Comparison of ENCODE assay signal across 11 cellular contexts in the genomic region with DNA sequence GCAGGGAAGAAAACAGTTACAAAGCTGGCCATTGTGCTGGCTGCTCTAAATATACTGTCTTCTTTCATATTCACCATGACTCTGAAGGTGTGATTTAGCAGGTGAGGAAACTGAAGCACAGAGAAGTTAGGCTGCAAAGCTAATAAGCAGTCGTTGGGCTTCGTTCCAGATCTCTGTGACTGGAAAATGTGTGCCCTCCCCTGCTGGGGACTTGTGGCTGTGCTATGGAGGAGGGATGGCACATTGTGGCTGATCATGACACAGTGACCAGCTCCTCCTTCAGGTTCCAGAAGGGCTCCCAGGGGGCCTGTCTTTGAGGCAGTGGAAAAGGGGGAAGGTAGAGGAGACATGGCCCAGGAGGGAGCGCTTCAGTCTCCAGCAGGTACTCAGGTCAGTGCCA. TPM values are rescaled to one million over a fixed set of nuclear protein-coding genes. Genes with fewer than 3 reads are reported as not detected.
DNase-seq lines count a peak whose midpoint lies in the region; ATAC-seq and TF ChIP-seq lines count a peak whose summit lies in the region.
"Had no signal": no experiment of that assay in that cellular context is flagged by ENCODE, and none has a peak within 500 bp of the region (broad histone marks: within the 10 kb centered on the region; RNA-seq: fewer than 3 reads in every experiment).

No MANE protein-coding gene starts in this region.

- POLR2A ChIA-PET in WTC11 (lab: Charles Lee), result no interaction called here

- H3K9me3 Mint-ChIP-seq in T-helper 2 cell treated with Interferon-gamma antibody and Interleukin-4, amounts not matched to agents 5 μg/mL and 100 μg/mL, for 36 hours, result no peaks in the 10 kb centered on the region
- no peaks in the 10 kb centered on the region for H3K9me3 Mint-ChIP-seq in WTC11
- H3K9me3 Mint-ChIP-seq in osteocyte (ENCODE audit: unreplicated experiment), result no peaks in the 10 kb centered on the region

- in situ Hi-C loops in ACHN (cut with HindIII; ENCODE audit: low pct_ligation_motif_present, low pct_unique_long_range_greater_than_20kb, low sequenced_read_pairs), result no loop called here

- H3K27ac Mint-ChIP-seq in T-helper 2 cell treated with Interferon-gamma antibody and Interleukin-4, amounts not matched to agents 5 μg/mL and 100 μg/mL, for 36 hours, result peak overlapping the region; percentile 89
- peak overlapping the region; percentile 43; the same call in 1 of the 2 replicates for H3K27ac Mint-ChIP-seq in WTC11
- H3K27ac Mint-ChIP-seq in osteocyte (ENCODE audit: unreplicated experiment), result peak overlapping the region; percentile 34

- no peak for TF ChIP-seq CTCF in WTC11 (IDR thresholded peaks at IDR 0.05)
- no peak for TF ChIP-seq CTCF in osteocyte (IDR thresholded peaks at IDR 0.05)

- CTCF ChIA-PET in WTC11 (lab: Charles Lee), result interaction anchor here (0.6 to 3.1 kb wide), 9 partner anchors 18 to 178 kb away, joined by 3 to 16 read pairs (median 5); partner anchors contain the start of genes HTD2 and RPP14

- H3K27me3 Mint-ChIP-seq in T-helper 2 cell treated with Interferon-gamma antibody and Interleukin-4, amounts not matched to agents 5 μg/mL and 100 μg/mL, for 36 hours (ENCODE audit: low read depth), result no peaks in the 10 kb centered on the region
- H3K27me3 Mint-ChIP-seq in WTC11 (ENCODE audit: low read depth), result no peaks in the 10 kb centered on the region
- H3K27me3 Mint-ChIP-seq in osteocyte (ENCODE audit: unreplicated experiment), result no peaks in the 10 kb centered on the region

- H3K4me1 Mint-ChIP-seq in T-helper 2 cell treated with Interferon-gamma antibody and Interleukin-4, amounts not matched to agents 5 μg/mL and 100 μg/mL, for 36 hours (ENCODE audit: low read depth), result peaks cover 71% of the 10 kb centered on the region
- H3K4me1 Mint-ChIP-seq in WTC11, result peaks cover 14% of the 10 kb centered on the region
- peaks cover 13% of the 10 kb centered on the region for H3K4me1 Mint-ChIP-seq in osteocyte (ENCODE audit: unreplicated experiment)

- H3K36me3 Mint-ChIP-seq in T-helper 2 cell treated with Interferon-gamma antibody and Interleukin-4, amounts not matched to agents 5 μg/mL and 100 μg/mL, for 36 hours (ENCODE audit: low read depth), result peaks cover 36% of the 10 kb centered on the region
- H3K36me3 Mint-ChIP-seq in WTC11 (no peaks in the 10 kb centered on the region; the same call in 1 of the 2 replicates), osteocyte (ENCODE audit: unreplicated experiment) (peaks cover 2% of the 10 kb centered on the region)

- DNase-seq in T-helper 2 cell treated with Interferon-gamma antibody and Interleukin-4, amounts not matched to agents 5 μg/mL and 100 μg/mL, for 36 hours (ENCODE audit: low spot score), result no peak
- DNase-seq in T-helper 2 cell (no peak), HT-29 (ENCODE audit: low spot score) (peak; percentile 1), WTC11 (ENCODE audit: low spot score) (peak; percentile 15), osteocyte (ENCODE audit: extremely low spot score, unreplicated experiment) (no peak), ACHN (no peak), foreskin melanocyte (no peak)
- DNase-seq in effector CD4-positive, alpha-beta T cell, result no peak
- DNase-seq: activated naive CD4-positive, alpha-beta T cell; NCI-H524 treated with DMSO at 0.1 percent for 48 hours; stimulated activated CD4-positive, alpha-beta T cell treated with anti-CD3 and anti-CD28 coated beads, Interleukin-12 subunit alpha, Interleukin-12 subunit beta, amount 100 ng/mL, for 4 hours had no signal

- ATAC-seq in WTC11, result peak; percentile 83

- peak overlapping the region; percentile 88 for H3K4me3 Mint-ChIP-seq in T-helper 2 cell treated with Interferon-gamma antibody and Interleukin-4, amounts not matched to agents 5 μg/mL and 100 μg/mL, for 36 hours
- H3K4me3 Mint-ChIP-seq in WTC11 (no peak overlapping the region), osteocyte (ENCODE audit: unreplicated experiment) (no peak overlapping the region)

TF ChIP-seq in WTC11, 78 proteins besides CTCF, POLR2A, EP300 and RAD21:
- TF ChIP-seq MYBL2 (CRISPR knock-in tag; IDR thresholded peaks at IDR 0.05), result no peak
- TF ChIP-seq TEAD4 (CRISPR knock-in tag; IDR thresholded peaks at IDR 0.05), result no peak

RNA-seq across cellular contexts. Expression of gene PXK, which starts 19.2 kb away (rescaled TPM):
- total RNA-seq in HT-29 (2014; rRNA removed; shearing (Covaris generic)), result 0.23 and 0.89 TPM in 2 replicates
- total RNA-seq in WTC11 (2021), result 6.6 to 9.4 TPM (median 6.9 TPM) in 3 replicates
- 37.0 and 39.1 TPM in 2 replicates for total RNA-seq in osteocyte

RNA-seq across cellular contexts. Expression of gene HTD2, which starts 45.6 kb away (rescaled TPM):
- 0.34 and 1.3 TPM in 2 replicates for total RNA-seq in HT-29 (2014; rRNA removed; shearing (Covaris generic))
- total RNA-seq in WTC11 (2021), result 9.9 to 14.5 TPM (median 11.4 TPM) in 3 replicates
- total RNA-seq in osteocyte, result 3.2 and 7.7 TPM in 2 replicates

RNA-seq across cellular contexts. Expression of gene RPP14, which starts 45.9 kb away (rescaled TPM):
- total RNA-seq in HT-29 (2014; rRNA removed; shearing (Covaris generic)), result 6.5 and 8.1 TPM in 2 replicates
- 16.7 to 17.9 TPM (median 17.0 TPM) in 3 replicates for total RNA-seq in WTC11 (2021)
- 14.2 and 17.9 TPM in 2 replicates for total RNA-seq in osteocyte

Comparison
In these comparisons a context has a peak if more than half of its experiments do, and no peak if none do; other contexts are left out.
1. DNase-seq: peak in HT-29 (single experiment) and WTC11 (single experiment); none in T-helper 2 cell treated with Interferon-gamma antibody and Interleukin-4, amounts not matched to agents 5 μg/mL and 100 μg/mL, for 36 hours (single experiment), T-helper 2 cell (0 of 5), osteocyte (single experiment), ACHN (single experiment), effector CD4-positive, alpha-beta T cell (single experiment) and foreskin melanocyte (single experiment).
2. H3K27ac Mint-ChIP-seq: peak in every context shown above with its lines; median percentile 89 in T-helper 2 cell treated with Interferon-gamma antibody and Interleukin-4, amounts not matched to agents 5 μg/mL and 100 μg/mL, for 36 hours; 43 in WTC11; 34 in osteocyte.